Comparison of ENCODE assay signal across 26 cellular contexts in the genomic region with DNA sequence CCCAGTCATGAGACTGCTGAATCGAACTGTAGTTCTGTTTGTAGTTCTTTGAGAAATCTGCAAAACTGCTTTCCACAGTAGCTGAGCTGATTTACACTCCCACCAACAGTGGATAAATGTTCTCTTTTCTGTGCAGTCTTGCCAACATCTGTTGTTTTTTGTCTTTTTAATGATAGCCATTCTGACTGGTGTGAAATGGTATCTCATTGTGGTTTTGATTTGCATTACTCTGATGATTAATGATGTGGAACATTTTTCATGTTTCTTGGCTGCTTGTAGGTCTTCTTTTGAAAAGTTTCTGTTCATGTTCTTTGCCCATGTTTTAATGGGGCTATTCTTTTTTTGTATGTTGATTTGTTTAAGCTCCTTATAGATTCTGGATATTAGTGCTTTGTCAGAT.
DNase-seq lines count a peak whose midpoint lies in the region; ATAC-seq, FAIRE-seq and TF ChIP-seq lines count a peak whose summit lies in the region.
"Had no signal": no experiment of that assay in that cellular context is flagged by ENCODE, and none has a peak within 500 bp of the region (broad histone marks: within the 10 kb centered on the region; RNA-seq: fewer than 3 reads in every experiment).

No MANE protein-coding gene starts in this region.

- peak; percentile 68 for DNase-seq in M059J (ENCODE audit: low read depth)
- peak; percentile 89 for DNase-seq in astrocyte (ENCODE audit: low read depth)
- DNase-seq in glomerular visceral epithelial cell (ENCODE audit: extremely low spot score) = peak; percentile 26
- no peak for DNase-seq in ureter (ENCODE audit: low spot score)
- DNase-seq in activated CD4-positive, alpha-beta memory T cell treated with anti-CD3 and anti-CD28 coated beads, Interleukin-2, amount 10 ng/mL, durations not matched to agents 7 days and 5 days = no peak
- no peak for DNase-seq in SIG-M5 treated with dmso at 0.1 percent for 504 hours (lab: John Stamatoyannopoulos, UW; ENCODE audit: unreplicated experiment)
- DNase-seq: activated B cell treated with CpG ODN at 0.5 μM for 24 hours; activated CD4-positive, alpha-beta T cell treated with anti-CD3 and anti-CD28 coated beads, Interleukin-2, amount 50 U/mL, for 4 hours; activated naive CD4-positive, alpha-beta T cell treated with Interleukin-2 at 50 U/mL for 16 hours; cortex of kidney; esophagus squamous epithelium; gastrocnemius medialis; hippocampal formation; left colon; NCI-H146; PC-9; right cardiac atrium; SHP77; stimulated activated CD4-positive, alpha-beta T cell treated with anti-CD3 and anti-CD28 coated beads, Interleukin-4, amount 100 ng/mL, for 24 hours; T-cell; upper lobe of right lung had no signal

- H3K27ac ChIP-seq in DOHH2 (ENCODE audit: low read depth, low read length) (peak overlapping the region; percentile 91), astrocyte (ENCODE audit: low read depth, low read length) (no peak overlapping the region)
- H3K27ac ChIP-seq: cardiac muscle cell, esophagus squamous epithelium, gastrocnemius medialis, PC-9, upper lobe of right lung had no signal

- no peaks in the 10 kb centered on the region for H3K27me3 ChIP-seq in DOHH2 (ENCODE audit: control insufficient read depth, low read length)
- H3K27me3 ChIP-seq in astrocyte (ENCODE audit: insufficient read depth, low read length) = no peaks in the 10 kb centered on the region
- H3K27me3 ChIP-seq: cardiac muscle cell, esophagus squamous epithelium, gastrocnemius medialis, upper lobe of right lung had no signal

- H3K4me1 ChIP-seq in DOHH2 (ENCODE audit: control insufficient read depth, low read length) = peaks cover 78% of the 10 kb centered on the region
- peaks cover 14% of the 10 kb centered on the region for H3K4me1 ChIP-seq in astrocyte (ENCODE audit: insufficient read depth, low read length)
- H3K4me1 ChIP-seq: gastrocnemius medialis, upper lobe of right lung had no signal

- CTCF ChIA-PET in activated CD4-positive, alpha-beta memory T cell treated with anti-CD3 and anti-CD28 coated beads, Interleukin-2, amount 10 ng/mL, durations not matched to agents 7 days and 5 days (lab: Charles Lee) = no interaction called here

- H3K9me3 ChIP-seq in DOHH2 (ENCODE audit: control insufficient read depth, insufficient read depth, low read length) = peaks cover 13% of the 10 kb centered on the region
- no peaks in the 10 kb centered on the region for H3K9me3 ChIP-seq in astrocyte (ENCODE audit: insufficient read depth, low read depth, low read length)
- H3K9me3 ChIP-seq: esophagus squamous epithelium, gastrocnemius medialis, upper lobe of right lung had no signal

- TF ChIP-seq CTCF in DOHH2 (IDR thresholded peaks at IDR 0.05; ENCODE audit: low read depth, low read length, poor library complexity, severe bottlenecking) = no peak
- TF ChIP-seq CTCF in astrocyte (IDR thresholded peaks at IDR 0.05; ENCODE audit: insufficient read depth, low read depth, low read length) = no peak

- peak; percentile 71 for FAIRE-seq in astrocyte (lab: Jason Lieb, UNC)

- H3K4me1 Mint-ChIP-seq in astrocyte (ENCODE audit: low read depth, unreplicated experiment) = peaks cover 32% of the 10 kb centered on the region
- no peaks in the 10 kb centered on the region for H3K4me1 Mint-ChIP-seq in activated CD4-positive, alpha-beta memory T cell treated with anti-CD3 and anti-CD28 coated beads, Interleukin-2, amount 10 ng/mL, durations not matched to agents 7 days and 5 days
- H3K4me1 Mint-ChIP-seq: CD14-positive monocyte, T-cell had no signal

- no peak overlapping the region for H3K4me3 Mint-ChIP-seq in astrocyte (ENCODE audit: unreplicated experiment)
- no peak overlapping the region for H3K4me3 Mint-ChIP-seq in activated CD4-positive, alpha-beta memory T cell treated with anti-CD3 and anti-CD28 coated beads, Interleukin-2, amount 10 ng/mL, durations not matched to agents 7 days and 5 days
- H3K4me3 Mint-ChIP-seq: activated B cell treated with CpG ODN at 0.5 μM for 24 hours; CD14-positive monocyte; stimulated activated memory B cell treated with anti-CD40 and anti-IgM and Interleukin-4, amounts not matched to agents 10 μg/mL and 1 μg/mL and 100 μg/mL, for 72 hours; T-cell had no signal

- no peaks in the 10 kb centered on the region for H3K9me2 ChIP-seq in DOHH2 (replicated peaks; ENCODE audit: control insufficient read depth, low read length)

- H3K27ac Mint-ChIP-seq in astrocyte (ENCODE audit: unreplicated experiment) = no peak overlapping the region
- no peak overlapping the region for H3K27ac Mint-ChIP-seq in activated CD4-positive, alpha-beta memory T cell treated with anti-CD3 and anti-CD28 coated beads, Interleukin-2, amount 10 ng/mL, durations not matched to agents 7 days and 5 days
- H3K27ac Mint-ChIP-seq: activated B cell treated with CpG ODN at 0.5 μM for 24 hours; CD14-positive monocyte; stimulated activated memory B cell treated with anti-CD40 and anti-IgM and Interleukin-4, amounts not matched to agents 10 μg/mL and 1 μg/mL and 100 μg/mL, for 72 hours; T-cell had no signal

- no peaks in the 10 kb centered on the region for H4K20me1 ChIP-seq in DOHH2 (ENCODE audit: control insufficient read depth, insufficient read depth, low read depth, low read length)
- no peaks in the 10 kb centered on the region for H4K20me1 ChIP-seq in astrocyte (ENCODE audit: insufficient read depth, low read length)

- H3K36me3 ChIP-seq in DOHH2 (ENCODE audit: control insufficient read depth, low read length) (peaks cover 14% of the 10 kb centered on the region), astrocyte (ENCODE audit: insufficient read depth, low read length) (no peaks in the 10 kb centered on the region)
- H3K36me3 ChIP-seq: cardiac muscle cell, esophagus squamous epithelium, gastrocnemius medialis, upper lobe of right lung had no signal

- no peaks in the 10 kb centered on the region for H3K27me3 Mint-ChIP-seq in astrocyte (ENCODE audit: low read depth, unreplicated experiment)
- H3K27me3 Mint-ChIP-seq in activated CD4-positive, alpha-beta memory T cell treated with anti-CD3 and anti-CD28 coated beads, Interleukin-2, amount 10 ng/mL, durations not matched to agents 7 days and 5 days = no peaks in the 10 kb centered on the region
- H3K27me3 Mint-ChIP-seq: activated B cell treated with CpG ODN at 0.5 μM for 24 hours; stimulated activated memory B cell treated with anti-CD40 and anti-IgM and Interleukin-4, amounts not matched to agents 10 μg/mL and 1 μg/mL and 100 μg/mL, for 72 hours had no signal

- H3K9ac ChIP-seq in astrocyte (ENCODE audit: low read length) = no peak overlapping the region

- H3K4me3 ChIP-seq in DOHH2 (ENCODE audit: low read length) = peak overlapping the region; percentile 57
- H3K4me3 ChIP-seq in astrocyte (ENCODE audit: insufficient read depth, low read depth, low read length) = no peak overlapping the region
- H3K4me3 ChIP-seq: cardiac muscle cell, esophagus squamous epithelium, gastrocnemius medialis, PC-9, upper lobe of right lung had no signal

- H3K79me2 ChIP-seq in DOHH2 (ENCODE audit: control insufficient read depth, low read length) (no peaks in the 10 kb centered on the region), astrocyte (ENCODE audit: insufficient read depth, low read length) (no peaks in the 10 kb centered on the region)

- POLR2A ChIA-PET in activated CD4-positive, alpha-beta memory T cell treated with anti-CD3 and anti-CD28 coated beads, Interleukin-2, amount 10 ng/mL, durations not matched to agents 7 days and 5 days (lab: Charles Lee) = no interaction called here

- no peak overlapping the region for H2AFZ ChIP-seq in astrocyte (ENCODE audit: low read depth, low read length)
- H2AFZ ChIP-seq: PC-9 had no signal

- peak overlapping the region; percentile 70 for H3K4me2 ChIP-seq in DOHH2 (ENCODE audit: low read length)
- no peak overlapping the region for H3K4me2 ChIP-seq in astrocyte (ENCODE audit: low read length)
- H3K4me2 ChIP-seq: PC-9 had no signal

- no peaks in the 10 kb centered on the region for H3K9me3 Mint-ChIP-seq in astrocyte (ENCODE audit: unreplicated experiment)
- H3K9me3 Mint-ChIP-seq in activated CD4-positive, alpha-beta memory T cell treated with anti-CD3 and anti-CD28 coated beads, Interleukin-2, amount 10 ng/mL, durations not matched to agents 7 days and 5 days = peaks cover 2% of the 10 kb centered on the region

- peaks cover 18% of the 10 kb centered on the region for H3F3A ChIP-seq in DOHH2 (ENCODE audit: control insufficient read depth, insufficient read depth)

- no peak for ATAC-seq in HG02884 (IDR thresholded peaks at IDR 0.05; ENCODE audit: unreplicated experiment)
- ATAC-seq: gastrocnemius medialis; left colon; right cardiac atrium; stimulated activated memory B cell treated with anti-CD40 and anti-IgM and Interleukin-4, amounts not matched to agents 10 μg/mL and 1 μg/mL and 100 μg/mL, for 72 hours; T-cell; upper lobe of right lung had no signal

- no peaks in the 10 kb centered on the region for H3K36me3 Mint-ChIP-seq in astrocyte (ENCODE audit: low read depth, unreplicated experiment)
- no peaks in the 10 kb centered on the region for H3K36me3 Mint-ChIP-seq in activated CD4-positive, alpha-beta memory T cell treated with anti-CD3 and anti-CD28 coated beads, Interleukin-2, amount 10 ng/mL, durations not matched to agents 7 days and 5 days (ENCODE audit: low read depth)
- H3K36me3 Mint-ChIP-seq: CD14-positive monocyte; stimulated activated memory B cell treated with anti-CD40 and anti-IgM and Interleukin-4, amounts not matched to agents 10 μg/mL and 1 μg/mL and 100 μg/mL, for 72 hours; T-cell had no signal

Comparison
In these comparisons a context has a peak if more than half of its experiments do, and no peak if none do; other contexts are left out.
1. DNase-seq: peak in M059J (single experiment), astrocyte (single experiment) and glomerular visceral epithelial cell (single experiment); none in ureter (single experiment), activated CD4-positive, alpha-beta memory T cell treated with anti-CD3 and anti-CD28 coated beads, Interleukin-2, amount 10 ng/mL, durations not matched to agents 7 days and 5 days (single experiment) and SIG-M5 treated with dmso at 0.1 percent for 504 hours (single experiment).